Comparison of ENCODE assay signal across 8 cellular contexts in genomic region chr5:140174472-140175366, GRCh38. TPM values are rescaled to one million over a fixed set of nuclear protein-coding genes. Genes with fewer than 3 reads are reported as not detected.
DNase-seq lines count a peak whose midpoint lies in the region; ATAC-seq and TF ChIP-seq lines count a peak whose summit lies in the region.

A gene with protein sequence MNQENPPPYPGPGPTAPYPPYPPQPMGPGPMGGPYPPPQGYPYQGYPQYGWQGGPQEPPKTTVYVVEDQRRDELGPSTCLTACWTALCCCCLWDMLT (plus strand): TSS chr5:140175188. CDS start chr5:140194466, 19,278 bp downstream.

- peak within 1 kb of the TSS; percentile 91 to 93 (median 92) for H3K4me3 Mint-ChIP-seq in immature natural killer cell

- H3K27me3 ChIP-seq in spleen (replicated peaks in 1 of 7), result no peaks in the 10 kb centered on the region

- H3K27me3 Mint-ChIP-seq in immature natural killer cell (ENCODE audit: low read depth in 3 of 3), result peaks cover 15 to 17% (median 17%) of the 10 kb centered on the region in 3 donors

- POLR2A ChIA-PET in AG04449 (lab: Yijun Ruan, JAX), result interaction anchor here (1.0 to 1.2 kb wide), 2 partner anchors 40 to 171 kb away, joined by 3 read pairs; no protein-coding TSS in a partner anchor

- CTCF ChIA-PET in AG04449 (lab: Yijun Ruan, JAX), result interaction anchor here (0.9 to 1.4 kb wide), 5 partner anchors 29 to 184 kb away, joined by 3 to 6 read pairs (median 3); no protein-coding TSS in a partner anchor

- intact Hi-C loops in spleen (cut with DNase I; ENCODE audit: low total_unique reads), result no loop called here

- H3K4me1 ChIP-seq in spleen, result peaks cover 4 to 48% (median 21%) of the 10 kb centered on the region in 6 donors

- no peaks in the 10 kb centered on the region for H3K9me3 Mint-ChIP-seq in immature natural killer cell

- H3K4me3 ChIP-seq in AG04449 (ENCODE audit: low read depth, low read length) (peak within 1 kb of the TSS; percentile 80), spleen (peak within 1 kb of the TSS; percentile 62 to 96 (median 90))

- peak in 1 of 3 donors; percentile 21 for TF ChIP-seq POLR2A in spleen (IDR thresholded peaks at IDR 0.05)

- peaks cover 0 to 4% (median 0%) of the 10 kb centered on the region in 3 donors for H3K36me3 Mint-ChIP-seq in immature natural killer cell

- ATAC-seq in GM18909 (IDR thresholded peaks at IDR 0.05; ENCODE audit: poor library complexity, unreplicated experiment) (peak; percentile 93), HG03159 (IDR thresholded peaks at IDR 0.05; ENCODE audit: unreplicated experiment) (peak; percentile 93)

- H3K27ac Mint-ChIP-seq in immature natural killer cell, result peak within 1 kb of the TSS; percentile 86 to 96 (median 96)

- H3K27ac ChIP-seq in caudate nucleus (ENCODE audit: low read depth, low read length) (peak within 1 kb of the TSS; percentile 97), spleen (peak within 1 kb of the TSS; percentile 45 to 99 (median 95))

- peaks cover 12 to 19% of the 10 kb centered on the region in 2 donors for H3K4me1 Mint-ChIP-seq in immature natural killer cell

- no peaks in the 10 kb centered on the region for H3K36me3 ChIP-seq in spleen

- 2 to 13% (median 3%) methylated on average over 9 to 61 of the region's 61 CpGs for WGBS in spleen, 5 donors

- DNase-seq in AG04449 (ENCODE audit: low read depth, low spot score) (peak; percentile 33), NCI-H226 (peak; percentile 94), caudate nucleus (lab: John Stamatoyannopoulos, UW) (peak in 59 of 61 donors; percentile 45 to 98 (median 90)), immature natural killer cell (peak; percentile 94 to 95 (median 94)), spleen (peak; percentile 99)
- DNase-seq in activated CD4-positive, CD25-positive, alpha-beta regulatory T cell (lab: John Stamatoyannopoulos, UW), result peak; percentile 78 to 93 (median 88)

- no peaks in the 10 kb centered on the region for H3K9me3 ChIP-seq in spleen

- TF ChIP-seq CTCF in AG04449 (IDR thresholded peaks at IDR 0.05; ENCODE audit: insufficient read depth, low read length, missing control alignments) (no peak), spleen (IDR thresholded peaks at IDR 0.05 in 8 of 11, conservative IDR thresholded peaks at IDR 0.05 in 3 of 11) (peak in 4 of 11 experiments; percentile 8 to 39 (median 21))

RNA-seq across cellular contexts. Expression of the gene that starts here (rescaled TPM):
- polyA plus RNA-seq in immature natural killer cell (10 to 100 TPM in 1 of 3 donors, 1 to 10 TPM in 2; 3.9 to 11.0 (median 7.1) TPM), spleen (10 to 100 TPM; 25.8 to 47.1 (median 33.4) TPM)
- total RNA-seq in spleen, result 10 to 100 TPM; 28.5 to 78.3 (median 43.2) TPM

Comparison
In these comparisons a context has a peak if more than half of its experiments do, and no peak if none do; other contexts are left out.
1. Peak in every context shown above with its lines: DNase-seq, ATAC-seq, H3K4me3 ChIP-seq and H3K27ac ChIP-seq.
2. DNase-seq: peak in every context shown above with its lines; median percentile 99 in spleen; 94 in NCI-H226; 94 in immature natural killer cell; 90 in caudate nucleus; 88 in activated CD4-positive, CD25-positive, alpha-beta regulatory T cell; 33 in AG04449.